7 cellular contexts compared by ENCODE assay signal in genomic region chr9:33512535-33512934, GRCh38. TPM values are rescaled to one million over a fixed set of nuclear protein-coding genes. Genes with fewer than 3 reads are reported as not detected.
"Had no signal": no experiment of that assay in that cellular context is flagged by ENCODE, and none has a peak within 500 bp of the region (broad histone marks: within the 10 kb centered on the region; RNA-seq: fewer than 3 reads in every experiment).

No MANE protein-coding gene starts in this region.

RNA-seq across cellular contexts. Expression of gene ANKRD18B, which starts 11.5 kb away (rescaled TPM):
- total RNA-seq: activated B cell treated with CpG ODN at 0.5 μM for 24 hours, adrenal gland, omental fat pad, posterior vena cava, stomach, transverse colon had no signal
- polyA plus RNA-seq: adrenal gland, smooth muscle cell had no signal
